Comparison of ENCODE assay signal across 8 cellular contexts in genomic region chr19:4342421-4343055, GRCh38.
DNase-seq lines count a peak whose midpoint lies in the region; ATAC-seq, FAIRE-seq and TF ChIP-seq lines count a peak whose summit lies in the region.

No MANE protein-coding gene starts in this region.

- peak; percentile 100 for DNase-seq in AG09319 (ENCODE audit: extremely low read depth, low read depth)
- DNase-seq in NCI-H345 (lab: John Stamatoyannopoulos, UW), result peak; percentile 100
- DNase-seq in cerebellar cortex (ENCODE audit: low spot score), result peak; percentile 100
- peak; percentile 86 to 88 for DNase-seq in stimulated activated CD4-positive, alpha-beta T cell treated with anti-CD3 and anti-CD28 coated beads, Interleukin-12 subunit alpha, Interleukin-12 subunit beta, amount 100 ng/mL, for 24 hours (ENCODE audit: low read depth in 2 of 2)

- TF ChIP-seq CTCF in AG09319 (IDR thresholded peaks at IDR 0.05; ENCODE audit: low read depth, low read length), result no peak

- FAIRE-seq in islet of Langerhans (lab: Jason Lieb, UNC), result peak; percentile 99

- ATAC-seq in GM19025 (IDR thresholded peaks at IDR 0.05; ENCODE audit: low read depth, unreplicated experiment), result peak; percentile 89
- peak; percentile 81 for ATAC-seq in HG03280 (IDR thresholded peaks at IDR 0.05; ENCODE audit: unreplicated experiment)
- ATAC-seq in activated CD4-positive, CD25-positive, alpha-beta regulatory T cell treated with anti-CD3 and anti-CD28 coated beads, Interleukin-2, amount 50 U/mL, for 24 hours, result peak; percentile 90 to 92

Comparison
In these comparisons a context has a peak if more than half of its experiments do, and no peak if none do; other contexts are left out.
1. Peak in every context shown above with its lines: DNase-seq and ATAC-seq.